Comparison of ENCODE assay signal across 33 cellular contexts in the genomic region with DNA sequence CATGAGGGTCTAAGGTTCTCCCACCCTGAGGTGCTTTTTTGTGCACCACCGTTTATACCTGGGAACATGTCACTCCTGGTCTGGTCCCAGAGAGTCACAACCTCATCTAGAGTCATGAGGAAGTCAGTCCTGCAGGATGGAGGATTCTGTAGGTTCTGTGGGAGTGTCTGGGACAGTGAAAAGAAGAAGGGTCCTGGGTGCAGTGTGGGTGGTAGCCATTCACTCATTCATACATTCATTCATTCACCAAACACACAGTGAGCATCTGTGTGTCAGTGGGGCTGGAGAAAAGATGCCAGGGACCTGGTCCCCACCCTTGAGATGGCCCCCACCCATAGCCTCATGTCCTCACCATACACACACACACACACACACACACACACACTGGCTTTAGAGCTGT. TPM values are rescaled to one million over a fixed set of nuclear protein-coding genes. Genes with fewer than 3 reads are reported as not detected.
"Had no signal": no experiment of that assay in that cellular context is flagged by ENCODE, and none has a peak within 500 bp of the region (broad histone marks: within the 10 kb centered on the region; RNA-seq: fewer than 3 reads in every experiment).

No MANE protein-coding gene starts in this region.

- H3K27ac ChIP-seq: adrenal gland, body of pancreas, breast epithelium, SJCRH30, SK-N-MC, WERI-Rb-1 had no signal

- ATAC-seq: activated CD8-positive, alpha-beta memory T cell treated with anti-CD3 and anti-CD28 coated beads, Interleukin-2, amount 10 ng/mL, durations not matched to agents 7 days and 5 days; activated naive CD4-positive, alpha-beta T cell treated with anti-CD3 and anti-CD28 coated beads, Interleukin-2, amount 50 U/mL, for 72 hours; body of pancreas; Panc1 had no signal

- H3K27me3 ChIP-seq: adrenal gland, body of pancreas, SJCRH30 had no signal

- H3K36me3 ChIP-seq: adrenal gland, breast epithelium, SJCRH30, WERI-Rb-1 had no signal

- H3K9me3 Mint-ChIP-seq: activated CD4-positive, alpha-beta memory T cell treated with anti-CD3 and anti-CD28 coated beads, Interleukin-2, amount 10 ng/mL, durations not matched to agents 7 days and 5 days; activated naive CD4-positive, alpha-beta T cell treated with anti-CD3 and anti-CD28 coated beads for 36 hours; activated naive CD4-positive, alpha-beta T cell treated with anti-CD3 and anti-CD28 coated beads, Interleukin-2, amount 50 U/mL, for 72 hours had no signal

- H3K9me3 ChIP-seq: adrenal gland, body of pancreas, breast epithelium, SJCRH30 had no signal

- H3K36me3 Mint-ChIP-seq: activated naive CD4-positive, alpha-beta T cell treated with anti-CD3 and anti-CD28 coated beads, Interleukin-2, amount 50 U/mL, for 72 hours had no signal

- H3K4me3 ChIP-seq: adrenal gland, body of pancreas, breast epithelium, SJCRH30, SK-N-MC had no signal

- H3K4me3 Mint-ChIP-seq: activated CD4-positive, alpha-beta memory T cell treated with anti-CD3 and anti-CD28 coated beads, Interleukin-2, amount 10 ng/mL, durations not matched to agents 7 days and 5 days; activated CD8-positive, alpha-beta memory T cell treated with anti-CD3 and anti-CD28 coated beads, Interleukin-2, amount 10 ng/mL, durations not matched to agents 7 days and 5 days; activated naive CD4-positive, alpha-beta T cell treated with anti-CD3 and anti-CD28 coated beads for 36 hours had no signal

- H3K4me1 ChIP-seq: adrenal gland, body of pancreas, breast epithelium, SJCRH30 had no signal

- H3K27ac Mint-ChIP-seq: activated CD4-positive, alpha-beta memory T cell treated with anti-CD3 and anti-CD28 coated beads, Interleukin-2, amount 10 ng/mL, durations not matched to agents 7 days and 5 days; activated CD8-positive, alpha-beta memory T cell treated with anti-CD3 and anti-CD28 coated beads, Interleukin-2, amount 10 ng/mL, durations not matched to agents 7 days and 5 days; activated naive CD4-positive, alpha-beta T cell treated with anti-CD3 and anti-CD28 coated beads for 36 hours; activated naive CD4-positive, alpha-beta T cell treated with anti-CD3 and anti-CD28 coated beads, Interleukin-2, amount 50 U/mL, for 72 hours had no signal

- DNase-seq: activated CD4-positive, alpha-beta memory T cell treated with anti-CD3 and anti-CD28 coated beads, Interleukin-2, amount 10 ng/mL, durations not matched to agents 7 days and 5 days; activated CD4-positive, alpha-beta T cell treated with anti-CD3 and anti-CD28 coated beads for 1 hour; activated CD4-positive, alpha-beta T cell treated with anti-CD3 and anti-CD28 coated beads for 48 hours; activated CD4-positive, CD25-positive, alpha-beta regulatory T cell; activated CD8-positive, alpha-beta memory T cell treated with anti-CD3 and anti-CD28 coated beads, Interleukin-2, amount 10 ng/mL, durations not matched to agents 7 days and 5 days; activated CD8-positive, alpha-beta memory T cell treated with anti-CD3 and anti-CD28 coated beads, Interleukin-2, amount 50 U/mL, for 48 hours; activated gamma-delta T cell treated with Interleukin-2 at 50 U/mL for 16 hours; activated naive CD4-positive, alpha-beta T cell treated with anti-CD3 and anti-CD28 coated beads for 36 hours; body of pancreas; NCI-H1048; NCI-H1105 treated with DMSO at 0.1 percent for 48 hours; NCI-H1436; NCI-H1694; NCI-H1930; NCI-H2081 treated with DMSO at 0.1 percent for 48 hours; NCI-H226; NCI-H446 treated with DMSO at 0.1 percent for 48 hours; NCI-H524; SHP77; SJCRH30; T1000; WERI-Rb-1 had no signal

RNA-seq across cellular contexts. Expression of a gene that starts 8.7 kb away (rescaled TPM):
- total RNA-seq: activated CD4-positive, alpha-beta memory T cell treated with anti-CD3 and anti-CD28 coated beads, Interleukin-2, amount 10 ng/mL, durations not matched to agents 7 days and 5 days; activated CD8-positive, alpha-beta memory T cell treated with anti-CD3 and anti-CD28 coated beads, Interleukin-2, amount 10 ng/mL, durations not matched to agents 7 days and 5 days; activated naive CD4-positive, alpha-beta T cell treated with anti-CD3 and anti-CD28 coated beads for 36 hours; activated naive CD4-positive, alpha-beta T cell treated with anti-CD3 and anti-CD28 coated beads, Interleukin-2, amount 50 U/mL, for 72 hours; adrenal gland; astrocyte; body of pancreas; breast epithelium; cardiac septum; MCF 10A; RPMI7951; SJCRH30; T-helper 1 cell treated with Interleukin-12 subunit alpha and Interleukin-12 subunit beta and Interleukin-4 antibody, amounts not matched to agents 30 ng/mL and 1 ng/mL, for 36 hours; T-helper 2 cell treated with Interferon-gamma antibody and Interleukin-4, amounts not matched to agents 100 ng/mL and 5 ng/mL, for 36 hours had no signal
- polyA plus RNA-seq: adrenal gland had no signal

RNA-seq across cellular contexts. Expression of a gene that starts 11.4 kb away (rescaled TPM):
- total RNA-seq: activated CD4-positive, alpha-beta memory T cell treated with anti-CD3 and anti-CD28 coated beads, Interleukin-2, amount 10 ng/mL, durations not matched to agents 7 days and 5 days; activated CD8-positive, alpha-beta memory T cell treated with anti-CD3 and anti-CD28 coated beads, Interleukin-2, amount 10 ng/mL, durations not matched to agents 7 days and 5 days; activated naive CD4-positive, alpha-beta T cell treated with anti-CD3 and anti-CD28 coated beads for 36 hours; activated naive CD4-positive, alpha-beta T cell treated with anti-CD3 and anti-CD28 coated beads, Interleukin-2, amount 50 U/mL, for 72 hours; astrocyte; cardiac septum; MCF 10A; RPMI7951; SJCRH30; T-helper 1 cell treated with Interleukin-12 subunit alpha and Interleukin-12 subunit beta and Interleukin-4 antibody, amounts not matched to agents 30 ng/mL and 1 ng/mL, for 36 hours; T-helper 2 cell treated with Interferon-gamma antibody and Interleukin-4, amounts not matched to agents 100 ng/mL and 5 ng/mL, for 36 hours had no signal

RNA-seq across cellular contexts. Expression of a gene that starts 32.0 kb away (rescaled TPM):
- total RNA-seq: activated naive CD4-positive, alpha-beta T cell treated with anti-CD3 and anti-CD28 coated beads for 36 hours; astrocyte; body of pancreas; cardiac septum; MCF 10A; RPMI7951; SJCRH30; T-helper 1 cell treated with Interleukin-12 subunit alpha and Interleukin-12 subunit beta and Interleukin-4 antibody, amounts not matched to agents 30 ng/mL and 1 ng/mL, for 36 hours had no signal

RNA-seq across cellular contexts. Expression of a gene that starts 52.2 kb away (rescaled TPM):
- total RNA-seq: activated naive CD4-positive, alpha-beta T cell treated with anti-CD3 and anti-CD28 coated beads for 36 hours; astrocyte; MCF 10A; RPMI7951; SJCRH30 had no signal
